8 cellular contexts compared by ENCODE assay signal in genomic region chr7:78134256-78134655, GRCh38.
DNase-seq lines count a peak whose midpoint lies in the region; FAIRE-seq and TF ChIP-seq lines count a peak whose summit lies in the region.

No MANE protein-coding gene starts in this region.

- H3K27me3 Mint-ChIP-seq in T-helper 2 cell treated with Interferon-gamma antibody and Interleukin-4, amounts not matched to agents 5 μg/mL and 100 μg/mL, for 36 hours (ENCODE audit: low read depth), result no peaks in the 10 kb centered on the region

- H3K27ac Mint-ChIP-seq in T-helper 2 cell treated with Interferon-gamma antibody and Interleukin-4, amounts not matched to agents 5 μg/mL and 100 μg/mL, for 36 hours, result no peak overlapping the region

- DNase-seq in COLO829 (ENCODE audit: low spot score), result peak; percentile 75
- DNase-seq in H54 (ENCODE audit: insufficient read length, low spot score), result peak; percentile 42
- DNase-seq in NCI-H69 (lab: John Stamatoyannopoulos, UW), result peak; percentile 82
- DNase-seq in epithelial cell of esophagus (ENCODE audit: low read depth), result peak; percentile 55
- DNase-seq in renal cortical epithelial cell (ENCODE audit: low read depth), result peak; percentile 54
- DNase-seq in ecto neural progenitor cell (ENCODE audit: low spot score), result no peak
- DNase-seq in anterior cingulate cortex (lab: John Stamatoyannopoulos, UW), result no peak
- DNase-seq in T-helper 2 cell treated with Interferon-gamma antibody and Interleukin-4, amounts not matched to agents 5 μg/mL and 100 μg/mL, for 36 hours (ENCODE audit: low spot score), result no peak

- no peaks in the 10 kb centered on the region for H3K4me1 Mint-ChIP-seq in T-helper 2 cell treated with Interferon-gamma antibody and Interleukin-4, amounts not matched to agents 5 μg/mL and 100 μg/mL, for 36 hours (ENCODE audit: low read depth)

- H3K4me3 ChIP-seq in epithelial cell of esophagus (ENCODE audit: low read length), result no peak overlapping the region

- TF ChIP-seq CTCF in epithelial cell of esophagus (IDR thresholded peaks at IDR 0.05; ENCODE audit: insufficient read depth, low read depth, low read length, missing control alignments), result peak; percentile 50

- TF ChIP-seq POLR2A in H54 (IDR thresholded peaks at IDR 0.05; ENCODE audit: low read depth, low read length), result no peak

- FAIRE-seq in H54 (lab: Jason Lieb, UNC), result peak; percentile 68

- no peaks in the 10 kb centered on the region for H3K9me3 Mint-ChIP-seq in T-helper 2 cell treated with Interferon-gamma antibody and Interleukin-4, amounts not matched to agents 5 μg/mL and 100 μg/mL, for 36 hours

- H3K36me3 Mint-ChIP-seq in T-helper 2 cell treated with Interferon-gamma antibody and Interleukin-4, amounts not matched to agents 5 μg/mL and 100 μg/mL, for 36 hours (ENCODE audit: low read depth), result no peaks in the 10 kb centered on the region

- H3K4me3 Mint-ChIP-seq in T-helper 2 cell treated with Interferon-gamma antibody and Interleukin-4, amounts not matched to agents 5 μg/mL and 100 μg/mL, for 36 hours, result no peak overlapping the region

Comparison
In these comparisons a context has a peak if more than half of its experiments do, and no peak if none do; other contexts are left out.
1. DNase-seq: peak in COLO829 (single experiment), H54 (single experiment), NCI-H69 (single experiment), epithelial cell of esophagus (single experiment) and renal cortical epithelial cell (single experiment); none in ecto neural progenitor cell (single experiment), anterior cingulate cortex (0 of 58) and T-helper 2 cell treated with Interferon-gamma antibody and Interleukin-4, amounts not matched to agents 5 μg/mL and 100 μg/mL, for 36 hours (single experiment).